8 cellular contexts compared by ENCODE assay signal in the genomic region with DNA sequence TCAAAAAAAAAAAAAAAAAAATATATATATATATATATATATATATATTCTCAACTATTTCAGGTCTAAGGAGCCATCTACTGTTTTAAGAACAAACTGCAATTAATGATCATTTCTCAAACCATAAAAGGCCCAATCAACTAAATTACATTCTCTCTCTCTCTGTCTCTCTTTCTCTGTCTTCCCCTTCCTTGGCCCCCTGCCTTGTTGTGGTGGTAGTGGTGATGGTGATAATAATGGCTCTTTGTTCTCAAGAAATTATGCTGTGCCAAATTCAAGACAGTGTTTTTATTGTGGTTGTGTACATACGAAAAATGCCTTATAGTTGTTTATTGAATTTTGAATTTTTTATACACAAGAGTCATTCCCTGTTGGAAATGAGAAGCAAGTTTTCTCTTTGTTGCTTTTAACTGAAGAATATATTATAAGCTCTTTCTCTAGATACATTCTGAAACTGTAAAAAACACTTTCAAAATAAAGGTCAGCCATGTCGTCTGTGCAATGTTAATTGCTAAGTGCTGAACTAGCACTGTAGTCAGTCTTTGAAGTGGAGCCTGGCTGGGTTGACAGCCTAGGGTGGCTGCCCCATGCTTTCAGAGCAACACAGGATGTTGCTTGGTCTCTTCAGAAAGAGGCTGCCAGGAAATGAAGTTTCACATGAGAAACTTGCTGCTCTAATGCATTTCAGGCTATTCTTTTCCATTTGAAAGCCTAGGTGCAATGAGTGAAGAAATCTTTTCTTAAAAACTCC.
A peak's percentile ranks its signal among the peaks of the same experiment; 100 is the strongest.
DNase-seq lines count a peak whose midpoint lies in the region; ATAC-seq and TF ChIP-seq lines count a peak whose summit lies in the region.

No MANE protein-coding gene starts in this region.

- no peak for TF ChIP-seq POLR2A in body of pancreas (IDR thresholded peaks at IDR 0.05)
- TF ChIP-seq POLR2A in tibial nerve (IDR thresholded peaks at IDR 0.05), result no peak

- H3K27ac ChIP-seq in CD4-positive, alpha-beta memory T cell (ENCODE audit: low read depth, low read length), result peak overlapping the region; percentile 23
- no peak overlapping the region for H3K27ac ChIP-seq in body of pancreas
- H3K27ac ChIP-seq in tibial nerve, result no peak overlapping the region

- ATAC-seq in GM21367 (IDR thresholded peaks at IDR 0.05; ENCODE audit: unreplicated experiment) (peak; percentile 98), body of pancreas (no peak)

- H3K4me3 Mint-ChIP-seq in CD4-positive, alpha-beta memory T cell, result peak overlapping the region; percentile 30 to 82 (median 72)

- peaks cover 0 to 6% of the 10 kb centered on the region in 2 donors for H3K9me3 ChIP-seq in CD4-positive, alpha-beta memory T cell (ENCODE audit: control insufficient read depth in 1 of 2, low read length in 2 of 2)
- H3K9me3 ChIP-seq in body of pancreas (no peaks in the 10 kb centered on the region), tibial nerve (peaks cover 0 to 30% (median 3%) of the 10 kb centered on the region in 4 donors)

- H3K27ac Mint-ChIP-seq in CD4-positive, alpha-beta memory T cell, result peak overlapping the region; percentile 72 to 95 (median 83)

- H3K27me3 Mint-ChIP-seq in CD4-positive, alpha-beta memory T cell, result no peaks in the 10 kb centered on the region

- intact Hi-C loops in CD4-positive, alpha-beta memory T cell (cut with micrococcal nuclease), result loop anchor here (1.0 to 10.0 kb wide), 3 partner anchors 54 to 348 kb away; no protein-coding TSS in a partner anchor
- intact Hi-C loops in body of pancreas (cut with DNase I), result no loop called here

- peaks cover 38 to 55% (median 44%) of the 10 kb centered on the region in 4 donors for H3K4me1 Mint-ChIP-seq in CD4-positive, alpha-beta memory T cell

- no peak for TF ChIP-seq EP300 in tibial nerve (IDR thresholded peaks at IDR 0.05)

- CTCF ChIA-PET in CD4-positive, alpha-beta memory T cell (lab: Charles Lee; ENCODE audit: partially characterized antibody), result interaction anchor here (0.7 to 1.3 kb wide), 5 partner anchors 33 to 207 kb away, joined by 3 to 4 read pairs (median 3); no protein-coding TSS in a partner anchor

- peaks cover 3 to 16% of the 10 kb centered on the region in 2 donors for H3K36me3 Mint-ChIP-seq in CD4-positive, alpha-beta memory T cell

- peaks cover 44% of the 10 kb centered on the region for H3K4me1 ChIP-seq in CD4-positive, alpha-beta memory T cell (ENCODE audit: insufficient read depth, low read length)
- H3K4me1 ChIP-seq in body of pancreas (no peaks in the 10 kb centered on the region), tibial nerve (peaks cover 0 to 12% (median 3%) of the 10 kb centered on the region in 4 donors)

- peak; percentile 63 to 73 (median 71) for DNase-seq in CD4-positive, alpha-beta memory T cell
- peak; percentile 18 for DNase-seq in HT1080 (ENCODE audit: low read depth)
- peak; percentile 6 for DNase-seq in activated T-helper 9 cell treated with anti-CD3 and anti-CD28 coated beads, Interleukin-2, amount 50 U/mL, for 16 hours (ENCODE audit: low read depth)
- peak; percentile 96 for DNase-seq in pons (ENCODE audit: low spot score)
- DNase-seq in dedifferentiated amniotic fluid mesenchymal stem cell (ENCODE audit: extremely low spot score), result no peak
- DNase-seq in body of pancreas, result no peak
- DNase-seq in tibial nerve (ENCODE audit: low spot score in 2 of 2), result no peak

- no peak overlapping the region for H3K4me3 ChIP-seq in CD4-positive, alpha-beta memory T cell (ENCODE audit: low read length in 2 of 2)
- H3K4me3 ChIP-seq in body of pancreas (no peak overlapping the region), tibial nerve (no peak overlapping the region)

- H3K9me3 Mint-ChIP-seq in CD4-positive, alpha-beta memory T cell, result peaks cover 0 to 20% (median 12%) of the 10 kb centered on the region in 8 donors

- H3K36me3 ChIP-seq in CD4-positive, alpha-beta memory T cell (ENCODE audit: insufficient read depth, low read length), result no peaks in the 10 kb centered on the region
- H3K36me3 ChIP-seq in body of pancreas (replicated peaks in 1 of 2; ENCODE audit: insufficient read depth in 1 of 2, low read depth in 2 of 2), result no peaks in the 10 kb centered on the region
- H3K36me3 ChIP-seq in tibial nerve, result no peaks in the 10 kb centered on the region

- no peaks in the 10 kb centered on the region for H3K27me3 ChIP-seq in CD4-positive, alpha-beta memory T cell (ENCODE audit: insufficient read depth, low read length)
- H3K27me3 ChIP-seq in body of pancreas (no peaks in the 10 kb centered on the region), tibial nerve (no peaks in the 10 kb centered on the region)

- 36 to 40% methylated on average over 2 of the region's 2 CpGs for WGBS in body of pancreas, 2 donors
- 26 to 30% methylated on average over 2 of the region's 2 CpGs for WGBS in tibial nerve, 2 donors

- no peak for TF ChIP-seq CTCF in body of pancreas (IDR thresholded peaks at IDR 0.05)
- TF ChIP-seq CTCF in tibial nerve (IDR thresholded peaks at IDR 0.05), result no peak

- POLR2A ChIA-PET in CD4-positive, alpha-beta memory T cell (lab: Charles Lee; ENCODE audit: partially characterized antibody), result interaction anchor here (1.5 to 1.8 kb wide), 2 partner anchors 10 to 195 kb away, joined by 3 to 5 read pairs; no protein-coding TSS in a partner anchor

Comparison
In these comparisons a context has a peak if more than half of its experiments do, and no peak if none do; other contexts are left out.
1. DNase-seq: peak in CD4-positive, alpha-beta memory T cell (5 of 5), HT1080 (single experiment), activated T-helper 9 cell treated with anti-CD3 and anti-CD28 coated beads, Interleukin-2, amount 50 U/mL, for 16 hours (single experiment) and pons (single experiment); none in dedifferentiated amniotic fluid mesenchymal stem cell (single experiment), body of pancreas (0 of 4) and tibial nerve (0 of 2).